ENCODE assay signal across 11 cellular contexts in genomic region chr2:36438454-36438977, GRCh38.
A peak's percentile ranks its signal among the peaks of the same experiment; 100 is the strongest.
DNase-seq lines count a peak whose midpoint lies in the region; ATAC-seq, FAIRE-seq and TF ChIP-seq lines count a peak whose summit lies in the region.
"Had no signal": no experiment of that assay in that cellular context is flagged by ENCODE, and none has a peak within 500 bp of the region (broad histone marks: within the 10 kb centered on the region; RNA-seq: fewer than 3 reads in every experiment).

No MANE protein-coding gene starts in this region.

- peak; percentile 11 for FAIRE-seq in GM19239 (lab: Jason Lieb, UNC)

- H3K4me3 ChIP-seq in adipocyte (ENCODE audit: low read length) = no peak overlapping the region

- no peaks in the 10 kb centered on the region for H3K27me3 ChIP-seq in adipocyte (replicated peaks; ENCODE audit: control insufficient read depth, insufficient read depth, low read length)
- H3K27me3 ChIP-seq: neutrophil had no signal

- H3K4me1 ChIP-seq in adipocyte (ENCODE audit: control insufficient read depth, insufficient read depth, low read length) = peaks cover 22% of the 10 kb centered on the region

- in situ Hi-C loops in GM13976 (cut with MboI; ENCODE audit: low sequenced_read_pairs, unreplicated experiment) = no loop called here

- H3K9me3 ChIP-seq in adipocyte (ENCODE audit: control insufficient read depth, low read length) = no peaks in the 10 kb centered on the region
- H3K9me3 ChIP-seq: neutrophil had no signal

- DNase-seq in GM19239 (ENCODE audit: insufficient read length, low spot score) (no peak), adipocyte (ENCODE audit: low read depth) (peak; percentile 93), foreskin melanocyte (peak; percentile 59), smooth muscle cell of the brain vasculature (ENCODE audit: low read depth, low spot score) (peak; percentile 68), GM13976 (ENCODE audit: low spot score) (no peak), DMS 273 treated with DMSO at 0.1 percent for 48 hours (lab: John Stamatoyannopoulos, UW) (no peak)
- DNase-seq: activated gamma-delta T cell, NCI-H2227 treated with DMSO at 0.1 percent for 48 hours had no signal

- TF ChIP-seq CTCF in GM13976 (IDR thresholded peaks at IDR 0.05; ENCODE audit: borderline replicate concordance, control extremely low read depth, extremely low read depth, insufficient read depth, missing control alignments) = no peak

- H3K9ac ChIP-seq in adipocyte (ENCODE audit: low read length) = peak overlapping the region; percentile 10

- ATAC-seq in HG03378 (IDR thresholded peaks at IDR 0.05; ENCODE audit: unreplicated experiment) (no peak), GM19452 (IDR thresholded peaks at IDR 0.05; ENCODE audit: unreplicated experiment) (no peak)

- H3K36me3 ChIP-seq in adipocyte (ENCODE audit: control insufficient read depth, insufficient read depth, low read length, severe bottlenecking) = peaks cover 32% of the 10 kb centered on the region
- H3K36me3 ChIP-seq: neutrophil had no signal

Comparison
In these comparisons a context has a peak if more than half of its experiments do, and no peak if none do; other contexts are left out.
1. DNase-seq: peak in adipocyte (single experiment), foreskin melanocyte (single experiment) and smooth muscle cell of the brain vasculature (single experiment); none in GM19239 (single experiment), GM13976 (single experiment) and DMS 273 treated with DMSO at 0.1 percent for 48 hours (single experiment).